8 cellular contexts compared by ENCODE assay signal in the genomic region with DNA sequence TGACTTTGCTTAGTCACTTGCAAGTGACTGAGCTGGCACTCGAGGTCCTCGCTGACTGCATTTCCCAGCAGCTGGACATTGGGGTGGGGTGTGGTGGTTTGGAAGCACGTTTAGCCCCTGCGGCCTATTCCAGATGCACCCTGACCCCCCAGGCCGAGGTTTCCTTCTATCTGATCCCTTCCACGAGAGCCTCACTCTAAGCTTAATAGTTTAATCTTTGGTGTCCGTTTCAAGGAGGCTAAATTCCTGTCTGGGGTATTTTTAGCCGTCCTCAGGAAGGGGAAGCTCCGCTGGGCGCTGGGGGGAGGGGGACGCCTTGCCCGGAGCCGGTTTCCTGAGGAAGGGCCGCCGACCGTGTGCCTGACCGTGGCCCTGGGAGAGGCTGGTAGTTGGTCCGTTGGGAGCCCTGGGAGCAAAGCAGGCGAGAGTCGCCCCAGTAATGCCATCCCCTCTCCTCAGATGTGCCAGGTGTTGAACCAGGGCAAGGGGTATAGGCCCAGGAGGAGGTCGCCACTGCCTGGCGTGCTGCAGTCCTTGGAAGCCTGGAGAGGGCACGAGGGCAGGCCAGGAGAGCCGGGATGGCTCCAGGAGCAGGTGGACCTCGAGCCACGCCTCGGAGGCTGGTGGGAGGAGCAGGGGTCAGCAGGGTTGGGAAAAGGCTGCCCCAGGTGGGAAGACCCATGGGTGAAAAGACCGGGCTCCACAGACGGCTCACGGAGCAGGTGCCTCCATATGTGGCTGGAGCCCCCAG. TPM values are rescaled to one million over a fixed set of nuclear protein-coding genes. Genes with fewer than 3 reads are reported as not detected.
DNase-seq lines count a peak whose midpoint lies in the region; ATAC-seq and TF ChIP-seq lines count a peak whose summit lies in the region.

No MANE protein-coding gene starts in this region.

- peak overlapping the region; percentile 20 for H3K4me2 ChIP-seq in mesenchymal stem cell (ENCODE audit: low read length, poor library complexity, severe bottlenecking)

- 56% methylated on average over 26 of the region's 30 CpGs for WGBS in mesenchymal stem cell

- peak overlapping the region; percentile 79 for H4K91ac ChIP-seq in mesenchymal stem cell (ENCODE audit: low read length)

- H3K9me3 ChIP-seq in mesenchymal stem cell (ENCODE audit: control insufficient read depth, low read length): no peaks in the 10 kb centered on the region
- no peaks in the 10 kb centered on the region for H3K9me3 ChIP-seq in thoracic aorta

- peak overlapping the region; percentile 54 for H4K8ac ChIP-seq in mesenchymal stem cell (ENCODE audit: low read length)

- DNase-seq in NB4 (ENCODE audit: low read depth) (peak; percentile 77), dorsolateral prefrontal cortex (no peak), mesenchymal stem cell (peak; percentile 42), thoracic aorta (ENCODE audit: low spot score) (no peak), GM13976 (ENCODE audit: low spot score) (no peak)
- DNase-seq in NK-92 treated with Interleukin-12 subunit alpha and Interleukin-12 subunit beta, amount 100 ng/mL, for 24 hours (lab: John Stamatoyannopoulos, UW): no peak

- peak overlapping the region; percentile 71 to 91 for H3K4ac ChIP-seq in mesenchymal stem cell (ENCODE audit: low read depth in 1 of 2, low read length in 2 of 2)

- H2BK12ac ChIP-seq in mesenchymal stem cell (ENCODE audit: low read length in 2 of 2): peak overlapping the region; percentile 29 to 69

- H3K4me1 ChIP-seq in mesenchymal stem cell (ENCODE audit: control insufficient read depth, insufficient read depth, low read depth, low read length): peaks cover 35% of the 10 kb centered on the region
- peaks cover 13 to 42% of the 10 kb centered on the region in 2 donors for H3K4me1 ChIP-seq in thoracic aorta (ENCODE audit: control insufficient read depth in 1 of 2, low read depth in 2 of 2)

- in situ Hi-C loops in GM13976 (cut with MboI; ENCODE audit: low sequenced_read_pairs, unreplicated experiment): no loop called here

- ATAC-seq in thoracic aorta (ENCODE audit: insufficient number of reproducible peaks, low FRiP score, low read depth) (no peak), GM19397 (IDR thresholded peaks at IDR 0.05; ENCODE audit: unreplicated experiment) (no peak), GM21529 (IDR thresholded peaks at IDR 0.05; ENCODE audit: unreplicated experiment) (no peak)

- TF ChIP-seq POLR2A in NB4 (IDR thresholded peaks at IDR 0.05; ENCODE audit: extremely low read depth, insufficient read length): no peak

- H3K18ac ChIP-seq in mesenchymal stem cell (ENCODE audit: low read depth in 1 of 2, low read length in 2 of 2): peak overlapping the region; percentile 40 to 85

- no peak overlapping the region for H2AFZ ChIP-seq in mesenchymal stem cell (ENCODE audit: low read depth, low read length)

- H2BK15ac ChIP-seq in mesenchymal stem cell (ENCODE audit: low read depth, poor library complexity, severe bottlenecking): peak overlapping the region; percentile 39

- intact Hi-C loops in dorsolateral prefrontal cortex (cut with DNase I): loop anchor here (5.0 to 10.0 kb wide), 2 partner anchors 60 to 63 kb away; a partner anchor contains a TSS

- no peak for TF ChIP-seq CTCF in NB4 (IDR thresholded peaks at IDR 0.05; ENCODE audit: low read depth, low read length)
- no peak for TF ChIP-seq CTCF in dorsolateral prefrontal cortex (IDR thresholded peaks at IDR 0.05 in 54 of 56, conservative IDR thresholded peaks at IDR 0.05 in 2 of 56; ENCODE audit: low read depth in 1 of 56, partially characterized antibody in 56 of 56)
- TF ChIP-seq CTCF in thoracic aorta (IDR thresholded peaks at IDR 0.05): no peak
- TF ChIP-seq CTCF in GM13976 (IDR thresholded peaks at IDR 0.05; ENCODE audit: borderline replicate concordance, control extremely low read depth, extremely low read depth, insufficient read depth, missing control alignments): no peak

- no peak overlapping the region for H3K9ac ChIP-seq in mesenchymal stem cell (ENCODE audit: low read length)

- H3K79me1 ChIP-seq in mesenchymal stem cell (replicated peaks; ENCODE audit: low read length, poor library complexity, severe bottlenecking): peaks cover 48% of the 10 kb centered on the region

- no peaks in the 10 kb centered on the region for H3K27me3 ChIP-seq in dorsolateral prefrontal cortex
- no peaks in the 10 kb centered on the region for H3K27me3 ChIP-seq in mesenchymal stem cell (ENCODE audit: control insufficient read depth in 1 of 2, insufficient read depth in 1 of 2, low read length in 2 of 2)
- no peaks in the 10 kb centered on the region for H3K27me3 ChIP-seq in thoracic aorta (replicated peaks; ENCODE audit: insufficient read depth)

- peak overlapping the region; percentile 8 for H2AK5ac ChIP-seq in mesenchymal stem cell (ENCODE audit: low read length, severe bottlenecking)

- H3K4me3 ChIP-seq in NB4 (ENCODE audit: low read depth, low read length): no peak overlapping the region
- peak overlapping the region in 1 of 59 donors; percentile 1 for H3K4me3 ChIP-seq in dorsolateral prefrontal cortex
- H3K4me3 ChIP-seq in mesenchymal stem cell (ENCODE audit: insufficient read depth in 1 of 2, low read depth in 1 of 2, low read length in 2 of 2): no peak overlapping the region
- peak overlapping the region; percentile 26 for H3K4me3 ChIP-seq in thoracic aorta

- H3K36me3 ChIP-seq in mesenchymal stem cell (ENCODE audit: control insufficient read depth in 1 of 2, insufficient read depth in 2 of 2, low read depth in 1 of 2, low read length in 2 of 2): peaks cover 30 to 31% of the 10 kb centered on the region in 2 experiments
- H3K36me3 ChIP-seq in thoracic aorta: no peaks in the 10 kb centered on the region

- peak overlapping the region in 56 of 59 donors; percentile 17 to 88 (median 72) for H3K27ac ChIP-seq in dorsolateral prefrontal cortex
- no peak overlapping the region for H3K27ac ChIP-seq in mesenchymal stem cell (ENCODE audit: low read length, poor library complexity, severe bottlenecking)
- peak overlapping the region; percentile 61 to 74 for H3K27ac ChIP-seq in thoracic aorta

- peak overlapping the region in 1 of 2 experiments; percentile 80 for H3K14ac ChIP-seq in mesenchymal stem cell (ENCODE audit: low read length in 2 of 2)

- no peak overlapping the region for H2BK5ac ChIP-seq in mesenchymal stem cell (ENCODE audit: low read depth, low read length, poor library complexity, severe bottlenecking)

- H3K23ac ChIP-seq in mesenchymal stem cell (ENCODE audit: low read length in 2 of 2): no peak overlapping the region

- H2BK120ac ChIP-seq in mesenchymal stem cell (ENCODE audit: low read depth, low read length): peak overlapping the region; percentile 96

RNA-seq across cellular contexts. Expression of a gene that starts 37.2 kb away (rescaled TPM):
- 100 to 1,000 TPM in 64 of 120 experiments, 10 to 100 TPM in 56; 40.2 to 175 (median 102) TPM for total RNA-seq in dorsolateral prefrontal cortex
- polyA plus RNA-seq in mesenchymal stem cell (2013, experiment 1 of 2): 33.5 TPM
- polyA plus RNA-seq in mesenchymal stem cell (2013, experiment 2 of 2): 33.2 TPM
- total RNA-seq in thoracic aorta: 10 to 100 TPM; 24.5 to 46.6 TPM

Comparison
In these comparisons a context has a peak if more than half of its experiments do, and no peak if none do; other contexts are left out.
1. DNase-seq: peak in NB4 (single experiment) and mesenchymal stem cell (single experiment); none in dorsolateral prefrontal cortex (0 of 10), thoracic aorta (single experiment), GM13976 (single experiment) and NK-92 treated with Interleukin-12 subunit alpha and Interleukin-12 subunit beta, amount 100 ng/mL, for 24 hours (single experiment).